In genomic region chr2:213862407-213863076, GRCh38 we compare ENCODE assay signal across 1 cellular context.
TF ChIP-seq lines count a peak whose summit lies in the region.

No MANE protein-coding gene starts in this region.

TF ChIP-seq in GM23338, 12 proteins besides CTCF, POLR2A, EP300 and RAD21 (continued from another document):
- TF ChIP-seq, protein P1, sequence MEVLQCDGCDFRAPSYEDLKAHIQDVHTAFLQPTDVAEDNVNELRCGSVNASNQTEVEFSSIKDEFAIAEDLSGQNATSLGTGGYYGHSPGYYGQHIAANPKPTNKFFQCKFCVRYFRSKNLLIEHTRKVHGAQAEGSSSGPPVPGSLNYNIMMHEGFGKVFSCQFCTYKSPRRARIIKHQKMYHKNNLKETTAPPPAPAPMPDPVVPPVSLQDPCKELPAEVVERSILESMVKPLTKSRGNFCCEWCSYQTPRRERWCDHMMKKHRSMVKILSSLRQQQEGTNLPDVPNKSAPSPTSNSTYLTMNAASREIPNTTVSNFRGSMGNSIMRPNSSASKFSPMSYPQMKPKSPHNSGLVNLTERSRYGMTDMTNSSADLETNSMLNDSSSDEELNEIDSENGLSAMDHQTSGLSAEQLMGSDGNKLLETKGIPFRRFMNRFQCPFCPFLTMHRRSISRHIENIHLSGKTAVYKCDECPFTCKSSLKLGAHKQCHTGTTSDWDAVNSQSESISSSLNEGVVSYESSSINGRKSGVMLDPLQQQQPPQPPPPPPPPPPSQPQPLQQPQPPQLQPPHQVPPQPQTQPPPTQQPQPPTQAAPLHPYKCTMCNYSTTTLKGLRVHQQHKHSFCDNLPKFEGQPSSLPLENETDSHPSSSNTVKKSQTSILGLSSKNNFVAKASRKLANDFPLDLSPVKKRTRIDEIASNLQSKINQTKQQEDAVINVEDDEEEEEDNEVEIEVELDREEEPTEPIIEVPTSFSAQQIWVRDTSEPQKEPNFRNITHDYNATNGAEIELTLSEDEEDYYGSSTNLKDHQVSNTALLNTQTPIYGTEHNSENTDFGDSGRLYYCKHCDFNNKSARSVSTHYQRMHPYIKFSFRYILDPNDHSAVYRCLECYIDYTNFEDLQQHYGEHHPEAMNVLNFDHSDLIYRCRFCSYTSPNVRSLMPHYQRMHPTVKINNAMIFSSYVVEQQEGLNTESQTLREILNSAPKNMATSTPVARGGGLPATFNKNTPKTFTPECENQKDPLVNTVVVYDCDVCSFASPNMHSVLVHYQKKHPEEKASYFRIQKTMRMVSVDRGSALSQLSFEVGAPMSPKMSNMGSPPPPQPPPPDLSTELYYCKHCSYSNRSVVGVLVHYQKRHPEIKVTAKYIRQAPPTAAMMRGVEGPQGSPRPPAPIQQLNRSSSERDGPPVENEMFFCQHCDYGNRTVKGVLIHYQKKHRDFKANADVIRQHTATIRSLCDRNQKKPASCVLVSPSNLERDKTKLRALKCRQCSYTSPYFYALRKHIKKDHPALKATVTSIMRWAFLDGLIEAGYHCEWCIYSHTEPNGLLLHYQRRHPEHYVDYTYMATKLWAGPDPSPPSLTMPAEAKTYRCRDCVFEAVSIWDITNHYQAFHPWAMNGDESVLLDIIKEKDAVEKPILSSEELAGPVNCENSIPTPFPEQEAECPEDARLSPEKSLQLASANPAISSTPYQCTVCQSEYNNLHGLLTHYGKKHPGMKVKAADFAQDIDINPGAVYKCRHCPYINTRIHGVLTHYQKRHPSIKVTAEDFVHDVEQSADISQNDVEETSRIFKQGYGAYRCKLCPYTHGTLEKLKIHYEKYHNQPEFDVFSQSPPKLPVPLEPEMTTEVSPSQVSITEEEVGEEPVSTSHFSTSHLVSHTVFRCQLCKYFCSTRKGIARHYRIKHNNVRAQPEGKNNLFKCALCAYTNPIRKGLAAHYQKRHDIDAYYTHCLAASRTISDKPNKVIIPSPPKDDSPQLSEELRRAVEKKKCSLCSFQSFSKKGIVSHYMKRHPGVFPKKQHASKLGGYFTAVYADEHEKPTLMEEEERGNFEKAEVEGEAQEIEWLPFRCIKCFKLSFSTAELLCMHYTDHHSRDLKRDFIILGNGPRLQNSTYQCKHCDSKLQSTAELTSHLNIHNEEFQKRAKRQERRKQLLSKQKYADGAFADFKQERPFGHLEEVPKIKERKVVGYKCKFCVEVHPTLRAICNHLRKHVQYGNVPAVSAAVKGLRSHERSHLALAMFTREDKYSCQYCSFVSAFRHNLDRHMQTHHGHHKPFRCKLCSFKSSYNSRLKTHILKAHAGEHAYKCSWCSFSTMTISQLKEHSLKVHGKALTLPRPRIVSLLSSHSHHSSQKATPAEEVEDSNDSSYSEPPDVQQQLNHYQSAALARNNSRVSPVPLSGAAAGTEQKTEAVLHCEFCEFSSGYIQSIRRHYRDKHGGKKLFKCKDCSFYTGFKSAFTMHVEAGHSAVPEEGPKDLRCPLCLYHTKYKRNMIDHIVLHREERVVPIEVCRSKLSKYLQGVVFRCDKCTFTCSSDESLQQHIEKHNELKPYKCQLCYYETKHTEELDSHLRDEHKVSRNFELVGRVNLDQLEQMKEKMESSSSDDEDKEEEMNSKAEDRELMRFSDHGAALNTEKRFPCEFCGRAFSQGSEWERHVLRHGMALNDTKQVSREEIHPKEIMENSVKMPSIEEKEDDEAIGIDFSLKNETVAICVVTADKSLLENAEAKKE (CRISPR knock-in tag; IDR thresholded peaks at IDR 0.05) = no peak
TF ChIP-seq in GM23338: peak in this region for 0.
